ENCODE assay signal across 21 cellular contexts in genomic region chr5:10118150-10118549, GRCh38.
"Had no signal": no experiment of that assay in that cellular context is flagged by ENCODE, and none has a peak within 500 bp of the region (broad histone marks: within the 10 kb centered on the region; RNA-seq: fewer than 3 reads in every experiment).

No MANE protein-coding gene starts in this region.

- H3K4me1 ChIP-seq: gastroesophageal sphincter, spleen had no signal

- H3K4me3 Mint-ChIP-seq: activated CD8-positive, alpha-beta T cell treated with anti-CD3 and anti-CD28 coated beads, Interleukin-2, amount 10 ng/mL, durations not matched to agents 7 days and 5 days; activated T-helper 1 cell treated with anti-CD3 and anti-CD28 coated beads, Interleukin-12 subunit alpha, Interleukin-12 subunit beta, Interleukin-2, Interleukin-4 antibody, amounts not matched to agents 30 ng/mL and 10 ng/mL and 1 ng/mL, durations not matched to agents 14 hours and 24 hours and 36 hours; brain; dendritic cell treated with granulocyte-macrophage colony-stimulating factor and Interleukin-4, amounts not matched to agents 40 ng/mL and 50 ng/mL, for 4 days; natural killer cell had no signal

- H3K27me3 Mint-ChIP-seq: brain; dendritic cell treated with granulocyte-macrophage colony-stimulating factor and Interleukin-4, amounts not matched to agents 40 ng/mL and 50 ng/mL, for 4 days had no signal

- H3K4me1 Mint-ChIP-seq: natural killer cell had no signal

- H3K36me3 Mint-ChIP-seq: activated naive CD4-positive, alpha-beta T cell treated with anti-CD3 and anti-CD28 coated beads, Interleukin-2, amount 50 U/mL, for 72 hours; brain; natural killer cell had no signal

- H3K4me3 ChIP-seq: gastroesophageal sphincter, spleen had no signal

- H3K27me3 ChIP-seq: gastroesophageal sphincter had no signal

- H3K27ac ChIP-seq: gastroesophageal sphincter, spleen, WERI-Rb-1 had no signal

- H3K27ac Mint-ChIP-seq: activated CD8-positive, alpha-beta T cell treated with anti-CD3 and anti-CD28 coated beads, Interleukin-2, amount 10 ng/mL, durations not matched to agents 7 days and 5 days; activated naive CD4-positive, alpha-beta T cell treated with anti-CD3 and anti-CD28 coated beads, Interleukin-2, amount 50 U/mL, for 72 hours; activated T-helper 1 cell treated with anti-CD3 and anti-CD28 coated beads, Interleukin-12 subunit alpha, Interleukin-12 subunit beta, Interleukin-2, Interleukin-4 antibody, amounts not matched to agents 30 ng/mL and 10 ng/mL and 1 ng/mL, durations not matched to agents 14 hours and 24 hours and 36 hours; dendritic cell treated with granulocyte-macrophage colony-stimulating factor and Interleukin-4, amounts not matched to agents 40 ng/mL and 50 ng/mL, for 4 days; natural killer cell; progenitor cell of endocrine pancreas had no signal

- ATAC-seq: activated CD8-positive, alpha-beta T cell treated with anti-CD3 and anti-CD28 coated beads, Interleukin-2, amount 10 ng/mL, durations not matched to agents 7 days and 5 days; activated naive CD4-positive, alpha-beta T cell treated with anti-CD3 and anti-CD28 coated beads, Interleukin-2, amount 50 U/mL, for 72 hours; gastroesophageal sphincter; left ventricle myocardium superior; natural killer cell had no signal

- H3K36me3 ChIP-seq: gastroesophageal sphincter, spleen, WERI-Rb-1 had no signal

- H3K9me3 Mint-ChIP-seq: activated naive CD4-positive, alpha-beta T cell treated with anti-CD3 and anti-CD28 coated beads, Interleukin-2, amount 50 U/mL, for 72 hours; activated T-helper 1 cell treated with anti-CD3 and anti-CD28 coated beads, Interleukin-12 subunit alpha, Interleukin-12 subunit beta, Interleukin-2, Interleukin-4 antibody, amounts not matched to agents 30 ng/mL and 10 ng/mL and 1 ng/mL, durations not matched to agents 14 hours and 24 hours and 36 hours; dendritic cell treated with granulocyte-macrophage colony-stimulating factor and Interleukin-4, amounts not matched to agents 40 ng/mL and 50 ng/mL, for 4 days had no signal

- DNase-seq: activated CD4-positive, alpha-beta T cell treated with anti-CD3 and anti-CD28 coated beads, Interleukin-2, amount 50 U/mL, for 1 hour; activated CD4-positive, CD25-positive, alpha-beta regulatory T cell treated with anti-CD3 and anti-CD28 coated beads, Interleukin-2, amount 50 U/mL, for 72 hours; activated gamma-delta T cell treated with Interleukin-2 at 50 U/mL for 16 hours; aorta; caudate nucleus; effector CD4-positive, alpha-beta T cell; left ventricle myocardium superior; mammary epithelial cell; midbrain; natural killer cell; spleen; stimulated activated CD4-positive, alpha-beta T cell treated with anti-CD3 and anti-CD28 coated beads, Interleukin-4, amount 100 ng/mL, for 1 hour; stimulated activated naive CD4-positive, alpha-beta T cell treated with Interleukin-2 at 50 U/mL for 16 hours; WERI-Rb-1 had no signal
